ENCODE assay signal across 1 cellular context in genomic region chr5:138352722-138353549, GRCh38.
TF ChIP-seq lines count a peak whose summit lies in the region.

No MANE protein-coding gene starts in this region.

TF ChIP-seq in K562, 482 proteins besides CTCF, POLR2A, EP300 and RAD21 (continues in another document):
- TF ChIP-seq ELF1 (tag; IDR thresholded peaks at IDR 0.05) (peak; percentile 76), ZNF184 (CRISPR knock-in tag; IDR thresholded peaks at IDR 0.05) (no peak), TCF7 (IDR thresholded peaks at IDR 0.05; ENCODE audit: borderline replicate concordance) (0 out of 2 replicates have a peak, but pooled peaks have one; percentile 19), ZNF175 (CRISPR knock-in tag; IDR thresholded peaks at IDR 0.05; ENCODE audit: low read depth) (no peak), RBM39 (optimal IDR thresholded peaks at IDR 0.05; ENCODE audit: low read depth, low read length) (no peak), ZNF644 (tag; IDR thresholded peaks at IDR 0.05; ENCODE audit: low read depth) (no peak), CBFA2T3 (IDR thresholded peaks at IDR 0.05) (no peak), ETV6 (IDR thresholded peaks at IDR 0.05; ENCODE audit: borderline replicate concordance in 1 of 2, low read depth in 2 of 2, low read length in 1 of 2) (no peak), ETV6 (CRISPR knock-in tag; IDR thresholded peaks at IDR 0.05; ENCODE audit: borderline replicate concordance) (no peak), HNRNPLL (IDR thresholded peaks at IDR 0.05; ENCODE audit: low read depth, low read length, poor library complexity, severe bottlenecking) (no peak), XRCC3 (IDR thresholded peaks at IDR 0.05) (no peak), ZNF134 (CRISPR knock-in tag; conservative IDR thresholded peaks at IDR 0.05) (no peak), SMARCE1 (IDR thresholded peaks at IDR 0.05) (no peak), ESRRA (IDR thresholded peaks at IDR 0.05; ENCODE audit: borderline replicate concordance, low read depth) (no peak; the same call in 1 of the 2 replicates), RUNX1 (IDR thresholded peaks at IDR 0.05; ENCODE audit: low read depth) (no peak), MCM2 (IDR thresholded peaks at IDR 0.05; ENCODE audit: low read depth) (no peak), HES1 (IDR thresholded peaks at IDR 0.05; ENCODE audit: low read depth) (no peak), ZNF551 (CRISPR knock-in tag; IDR thresholded peaks at IDR 0.05) (no peak), KDM5B (IDR thresholded peaks at IDR 0.05; ENCODE audit: insufficient replicate concordance, low read depth, low read length) (no peak), POLR2B (IDR thresholded peaks at IDR 0.05; ENCODE audit: low read depth, partially characterized antibody) (no peak), ARID1B (IDR thresholded peaks at IDR 0.05) (no peak), CHD1 (IDR thresholded peaks at IDR 0.05; ENCODE audit: low read length) (peak; percentile 92), CREB1 (IDR thresholded peaks at IDR 0.05) (no peak; the same call in 1 of the 2 replicates), CREB1 (CRISPR knock-in tag; IDR thresholded peaks at IDR 0.05) (no peak), TBL1XR1 (IDR thresholded peaks at IDR 0.05; ENCODE audit: low read length in 2 of 2) (no peak), TRIM24 (IDR thresholded peaks at IDR 0.05) (no peak), ZNF707 (CRISPR knock-in tag; conservative IDR thresholded peaks at IDR 0.05) (no peak), ZNF354B (CRISPR knock-in tag; IDR thresholded peaks at IDR 0.05) (no peak), PCBP2 (IDR thresholded peaks at IDR 0.05; ENCODE audit: low read depth, low read length, poor library complexity, severe bottlenecking) (no peak), ZBTB11 (CRISPR knock-in tag; IDR thresholded peaks at IDR 0.05) (no peak), MCM5 (IDR thresholded peaks at IDR 0.05; ENCODE audit: low read depth) (no peak), MAFG (tag; conservative IDR thresholded peaks at IDR 0.05) (no peak), ZBTB5 (IDR thresholded peaks at IDR 0.05) (no peak), ZC3H8 (IDR thresholded peaks at IDR 0.05) (no peak), ARHGAP35 (IDR thresholded peaks at IDR 0.05; ENCODE audit: partially characterized antibody) (no peak), GABPA (tag; conservative IDR thresholded peaks at IDR 0.05; ENCODE audit: low read depth) (peak; percentile 67), SRSF3 (IDR thresholded peaks at IDR 0.05; ENCODE audit: insufficient read depth, low read length) (no peak), ZNF311 (CRISPR knock-in tag; IDR thresholded peaks at IDR 0.05) (no peak), RBM22 (IDR thresholded peaks at IDR 0.05; ENCODE audit: low read depth, low read length, poor library complexity, severe bottlenecking) (peak; percentile 62), BCLAF1 (IDR thresholded peaks at IDR 0.05; ENCODE audit: borderline replicate concordance in 1 of 2, control insufficient read depth in 1 of 2, low read depth in 2 of 2, low read length in 1 of 2) (no peak), IFI16 (CRISPR knock-in tag; IDR thresholded peaks at IDR 0.05) (no peak)
- TF ChIP-seq, protein P1, sequence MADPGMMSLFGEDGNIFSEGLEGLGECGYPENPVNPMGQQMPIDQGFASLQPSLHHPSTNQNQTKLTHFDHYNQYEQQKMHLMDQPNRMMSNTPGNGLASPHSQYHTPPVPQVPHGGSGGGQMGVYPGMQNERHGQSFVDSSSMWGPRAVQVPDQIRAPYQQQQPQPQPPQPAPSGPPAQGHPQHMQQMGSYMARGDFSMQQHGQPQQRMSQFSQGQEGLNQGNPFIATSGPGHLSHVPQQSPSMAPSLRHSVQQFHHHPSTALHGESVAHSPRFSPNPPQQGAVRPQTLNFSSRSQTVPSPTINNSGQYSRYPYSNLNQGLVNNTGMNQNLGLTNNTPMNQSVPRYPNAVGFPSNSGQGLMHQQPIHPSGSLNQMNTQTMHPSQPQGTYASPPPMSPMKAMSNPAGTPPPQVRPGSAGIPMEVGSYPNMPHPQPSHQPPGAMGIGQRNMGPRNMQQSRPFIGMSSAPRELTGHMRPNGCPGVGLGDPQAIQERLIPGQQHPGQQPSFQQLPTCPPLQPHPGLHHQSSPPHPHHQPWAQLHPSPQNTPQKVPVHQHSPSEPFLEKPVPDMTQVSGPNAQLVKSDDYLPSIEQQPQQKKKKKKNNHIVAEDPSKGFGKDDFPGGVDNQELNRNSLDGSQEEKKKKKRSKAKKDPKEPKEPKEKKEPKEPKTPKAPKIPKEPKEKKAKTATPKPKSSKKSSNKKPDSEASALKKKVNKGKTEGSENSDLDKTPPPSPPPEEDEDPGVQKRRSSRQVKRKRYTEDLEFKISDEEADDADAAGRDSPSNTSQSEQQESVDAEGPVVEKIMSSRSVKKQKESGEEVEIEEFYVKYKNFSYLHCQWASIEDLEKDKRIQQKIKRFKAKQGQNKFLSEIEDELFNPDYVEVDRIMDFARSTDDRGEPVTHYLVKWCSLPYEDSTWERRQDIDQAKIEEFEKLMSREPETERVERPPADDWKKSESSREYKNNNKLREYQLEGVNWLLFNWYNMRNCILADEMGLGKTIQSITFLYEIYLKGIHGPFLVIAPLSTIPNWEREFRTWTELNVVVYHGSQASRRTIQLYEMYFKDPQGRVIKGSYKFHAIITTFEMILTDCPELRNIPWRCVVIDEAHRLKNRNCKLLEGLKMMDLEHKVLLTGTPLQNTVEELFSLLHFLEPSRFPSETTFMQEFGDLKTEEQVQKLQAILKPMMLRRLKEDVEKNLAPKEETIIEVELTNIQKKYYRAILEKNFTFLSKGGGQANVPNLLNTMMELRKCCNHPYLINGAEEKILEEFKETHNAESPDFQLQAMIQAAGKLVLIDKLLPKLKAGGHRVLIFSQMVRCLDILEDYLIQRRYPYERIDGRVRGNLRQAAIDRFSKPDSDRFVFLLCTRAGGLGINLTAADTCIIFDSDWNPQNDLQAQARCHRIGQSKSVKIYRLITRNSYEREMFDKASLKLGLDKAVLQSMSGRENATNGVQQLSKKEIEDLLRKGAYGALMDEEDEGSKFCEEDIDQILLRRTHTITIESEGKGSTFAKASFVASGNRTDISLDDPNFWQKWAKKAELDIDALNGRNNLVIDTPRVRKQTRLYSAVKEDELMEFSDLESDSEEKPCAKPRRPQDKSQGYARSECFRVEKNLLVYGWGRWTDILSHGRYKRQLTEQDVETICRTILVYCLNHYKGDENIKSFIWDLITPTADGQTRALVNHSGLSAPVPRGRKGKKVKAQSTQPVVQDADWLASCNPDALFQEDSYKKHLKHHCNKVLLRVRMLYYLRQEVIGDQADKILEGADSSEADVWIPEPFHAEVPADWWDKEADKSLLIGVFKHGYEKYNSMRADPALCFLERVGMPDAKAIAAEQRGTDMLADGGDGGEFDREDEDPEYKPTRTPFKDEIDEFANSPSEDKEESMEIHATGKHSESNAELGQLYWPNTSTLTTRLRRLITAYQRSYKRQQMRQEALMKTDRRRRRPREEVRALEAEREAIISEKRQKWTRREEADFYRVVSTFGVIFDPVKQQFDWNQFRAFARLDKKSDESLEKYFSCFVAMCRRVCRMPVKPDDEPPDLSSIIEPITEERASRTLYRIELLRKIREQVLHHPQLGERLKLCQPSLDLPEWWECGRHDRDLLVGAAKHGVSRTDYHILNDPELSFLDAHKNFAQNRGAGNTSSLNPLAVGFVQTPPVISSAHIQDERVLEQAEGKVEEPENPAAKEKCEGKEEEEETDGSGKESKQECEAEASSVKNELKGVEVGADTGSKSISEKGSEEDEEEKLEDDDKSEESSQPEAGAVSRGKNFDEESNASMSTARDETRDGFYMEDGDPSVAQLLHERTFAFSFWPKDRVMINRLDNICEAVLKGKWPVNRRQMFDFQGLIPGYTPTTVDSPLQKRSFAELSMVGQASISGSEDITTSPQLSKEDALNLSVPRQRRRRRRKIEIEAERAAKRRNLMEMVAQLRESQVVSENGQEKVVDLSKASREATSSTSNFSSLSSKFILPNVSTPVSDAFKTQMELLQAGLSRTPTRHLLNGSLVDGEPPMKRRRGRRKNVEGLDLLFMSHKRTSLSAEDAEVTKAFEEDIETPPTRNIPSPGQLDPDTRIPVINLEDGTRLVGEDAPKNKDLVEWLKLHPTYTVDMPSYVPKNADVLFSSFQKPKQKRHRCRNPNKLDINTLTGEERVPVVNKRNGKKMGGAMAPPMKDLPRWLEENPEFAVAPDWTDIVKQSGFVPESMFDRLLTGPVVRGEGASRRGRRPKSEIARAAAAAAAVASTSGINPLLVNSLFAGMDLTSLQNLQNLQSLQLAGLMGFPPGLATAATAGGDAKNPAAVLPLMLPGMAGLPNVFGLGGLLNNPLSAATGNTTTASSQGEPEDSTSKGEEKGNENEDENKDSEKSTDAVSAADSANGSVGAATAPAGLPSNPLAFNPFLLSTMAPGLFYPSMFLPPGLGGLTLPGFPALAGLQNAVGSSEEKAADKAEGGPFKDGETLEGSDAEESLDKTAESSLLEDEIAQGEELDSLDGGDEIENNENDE (IDR thresholded peaks at IDR 0.05; ENCODE audit: low read depth, low read length) = no peak
